2 cellular contexts compared by ENCODE assay signal in genomic region chr15:66752078-66752477, GRCh38.
TF ChIP-seq lines count a peak whose summit lies in the region.

No MANE protein-coding gene starts in this region.

TF ChIP-seq in A549, 52 proteins besides CTCF, POLR2A, EP300 and RAD21:
- TF ChIP-seq CHD2 (IDR thresholded peaks at IDR 0.05; ENCODE audit: low read length, partially characterized antibody), result no peak
- no peak for TF ChIP-seq CHD4 (IDR thresholded peaks at IDR 0.05; ENCODE audit: borderline replicate concordance)
- TF ChIP-seq CBX2 (IDR thresholded peaks at IDR 0.05; ENCODE audit: borderline replicate concordance, low read depth), result no peak
- TF ChIP-seq, protein P1, sequence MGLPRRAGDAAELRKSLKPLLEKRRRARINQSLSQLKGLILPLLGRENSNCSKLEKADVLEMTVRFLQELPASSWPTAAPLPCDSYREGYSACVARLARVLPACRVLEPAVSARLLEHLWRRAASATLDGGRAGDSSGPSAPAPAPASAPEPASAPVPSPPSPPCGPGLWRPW (IDR thresholded peaks at IDR 0.05), result no peak
- no peak for TF ChIP-seq BHLHE40 (IDR thresholded peaks at IDR 0.05; ENCODE audit: low read depth, low read length)
- no peak for TF ChIP-seq JUNB (IDR thresholded peaks at IDR 0.05)
- TF ChIP-seq CBX8 (IDR thresholded peaks at IDR 0.05), result no peak
- TF ChIP-seq SMC3 (IDR thresholded peaks at IDR 0.05), result no peak
- TF ChIP-seq, protein P2, sequence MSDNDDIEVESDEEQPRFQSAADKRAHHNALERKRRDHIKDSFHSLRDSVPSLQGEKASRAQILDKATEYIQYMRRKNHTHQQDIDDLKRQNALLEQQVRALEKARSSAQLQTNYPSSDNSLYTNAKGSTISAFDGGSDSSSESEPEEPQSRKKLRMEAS (IDR thresholded peaks at IDR 0.05), result no peak
- TF ChIP-seq HOXB5 (CRISPR knock-in tag; IDR thresholded peaks at IDR 0.05), result no peak
- TF ChIP-seq POLR2AphosphoS2 (conservative IDR thresholded peaks at IDR 0.05; ENCODE audit: low read length), result no peak
- TF ChIP-seq, protein P3, sequence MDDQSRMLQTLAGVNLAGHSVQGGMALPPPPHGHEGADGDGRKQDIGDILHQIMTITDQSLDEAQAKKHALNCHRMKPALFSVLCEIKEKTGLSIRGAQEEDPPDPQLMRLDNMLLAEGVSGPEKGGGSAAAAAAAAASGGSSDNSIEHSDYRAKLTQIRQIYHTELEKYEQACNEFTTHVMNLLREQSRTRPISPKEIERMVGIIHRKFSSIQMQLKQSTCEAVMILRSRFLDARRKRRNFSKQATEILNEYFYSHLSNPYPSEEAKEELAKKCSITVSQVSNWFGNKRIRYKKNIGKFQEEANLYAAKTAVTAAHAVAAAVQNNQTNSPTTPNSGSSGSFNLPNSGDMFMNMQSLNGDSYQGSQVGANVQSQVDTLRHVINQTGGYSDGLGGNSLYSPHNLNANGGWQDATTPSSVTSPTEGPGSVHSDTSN (IDR thresholded peaks at IDR 0.05), result no peak
- no peak for TF ChIP-seq ESRRA (IDR thresholded peaks at IDR 0.05; ENCODE audit: borderline replicate concordance, low read length)
- no peak for TF ChIP-seq EHF (CRISPR knock-in tag; IDR thresholded peaks at IDR 0.05)

TF ChIP-seq in HCT116, 20 proteins besides CTCF, POLR2A, EP300 and RAD21:
- no peak for TF ChIP-seq SIN3A (IDR thresholded peaks at IDR 0.05; ENCODE audit: low read depth)
- no peak for TF ChIP-seq SRF (IDR thresholded peaks at IDR 0.05; ENCODE audit: low read depth)
- no peak for TF ChIP-seq CBX3 (IDR thresholded peaks at IDR 0.05; ENCODE audit: low read depth)
